ENCODE assay signal across 18 cellular contexts in the genomic region with DNA sequence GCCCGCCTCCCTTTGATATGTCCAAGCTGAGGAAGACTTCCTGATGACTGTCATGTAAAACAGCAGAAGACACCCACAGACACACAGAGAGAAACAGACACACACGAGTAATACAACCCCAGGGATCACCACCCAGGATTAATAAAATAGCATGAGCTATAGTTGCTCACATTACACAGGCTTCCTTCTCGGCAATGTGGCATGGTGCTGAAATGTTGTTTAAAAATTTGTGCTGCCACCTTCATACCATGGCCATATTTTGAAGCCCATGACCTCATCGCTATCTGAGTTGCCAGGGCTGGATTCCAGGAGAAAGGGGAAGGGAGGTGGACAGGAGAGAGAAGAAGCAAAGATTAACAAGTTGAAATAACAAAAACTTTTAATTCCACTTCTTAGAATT.
A peak's percentile ranks its signal among the peaks of the same experiment; 100 is the strongest.
DNase-seq lines count a peak whose midpoint lies in the region; ATAC-seq and TF ChIP-seq lines count a peak whose summit lies in the region.
"Had no signal": no experiment of that assay in that cellular context is flagged by ENCODE, and none has a peak within 500 bp of the region (broad histone marks: within the 10 kb centered on the region; RNA-seq: fewer than 3 reads in every experiment).

No MANE protein-coding gene starts in this region.

- peak overlapping the region; percentile 93 for H3K27ac ChIP-seq in right cardiac atrium (ENCODE audit: low read length)
- H3K27ac ChIP-seq in skeletal muscle tissue (ENCODE audit: low read depth, low read length), result peak overlapping the region; percentile 86

- peak overlapping the region in 2 of 3 donors; percentile 66 to 67 for H3K9ac ChIP-seq in skeletal muscle tissue (ENCODE audit: low read depth in 1 of 3, low read length in 3 of 3)

- H3K36me3 Mint-ChIP-seq in HFFc6 (ENCODE audit: low read depth), result no peaks in the 10 kb centered on the region

- no peaks in the 10 kb centered on the region for H3K27me3 Mint-ChIP-seq in HFFc6 (ENCODE audit: insufficient read depth)

- H3K4me3 Mint-ChIP-seq in HFFc6, result no peak overlapping the region
- H3K4me3 Mint-ChIP-seq: activated naive CD8-positive, alpha-beta T cell treated with anti-CD3 and anti-CD28 coated beads, Interleukin-2, amount 50 U/mL, for 24 hours; CD8-positive, alpha-beta memory T cell; stimulated activated naive CD8-positive, alpha-beta T cell treated with anti-CD3 and anti-CD28 coated beads, Interleukin-15, Interleukin-2, amounts not matched to agents 100 ng/mL and 50 ng/mL, for 24 hours had no signal

- intact Hi-C loops in right cardiac atrium (cut with DNase I), result no loop called here

- peaks cover 60% of the 10 kb centered on the region for H3K4me1 Mint-ChIP-seq in HFFc6 (ENCODE audit: low read depth)
- H3K4me1 Mint-ChIP-seq: activated naive CD8-positive, alpha-beta T cell treated with anti-CD3 and anti-CD28 coated beads, Interleukin-2, amount 50 U/mL, for 24 hours; CD8-positive, alpha-beta memory T cell had no signal

- TF ChIP-seq CTCF in HFFc6 (IDR thresholded peaks at IDR 0.05), result no peak

- H3K4me3 ChIP-seq in right cardiac atrium (ENCODE audit: low read length) (no peak overlapping the region), skeletal muscle tissue (ENCODE audit: low read length in 3 of 3) (peak overlapping the region; percentile 6 to 30 (median 29))
- H3K4me3 ChIP-seq: K562 had no signal

- no peaks in the 10 kb centered on the region for H3K9me3 Mint-ChIP-seq in HFFc6
- H3K9me3 Mint-ChIP-seq: activated naive CD8-positive, alpha-beta T cell treated with anti-CD3 and anti-CD28 coated beads, Interleukin-2, amount 50 U/mL, for 24 hours; CD8-positive, alpha-beta memory T cell; stimulated activated naive CD8-positive, alpha-beta T cell treated with anti-CD3 and anti-CD28 coated beads, Interleukin-15, Interleukin-2, amounts not matched to agents 100 ng/mL and 50 ng/mL, for 24 hours had no signal

- no peaks in the 10 kb centered on the region for H3K36me3 ChIP-seq in skeletal muscle tissue (ENCODE audit: control insufficient read depth in 3 of 3, insufficient read depth in 3 of 3, low read length in 3 of 3)

- WGBS in right cardiac atrium, result 44% methylated on average over 4 of the region's 4 CpGs

- H3K4me1 ChIP-seq in right cardiac atrium (ENCODE audit: control insufficient read depth, insufficient read depth, low read length) (peaks cover 5% of the 10 kb centered on the region), skeletal muscle tissue (ENCODE audit: control insufficient read depth in 3 of 3, insufficient read depth in 3 of 3, low read length in 3 of 3) (peaks cover 9 to 34% (median 24%) of the 10 kb centered on the region in 3 donors)

- H3K9me3 ChIP-seq in right cardiac atrium (ENCODE audit: control insufficient read depth, low read length), result no peaks in the 10 kb centered on the region
- H3K9me3 ChIP-seq in skeletal muscle tissue (ENCODE audit: control insufficient read depth in 3 of 3, low read length in 3 of 3), result no peaks in the 10 kb centered on the region

- no peaks in the 10 kb centered on the region for H3K27me3 ChIP-seq in right cardiac atrium (ENCODE audit: control insufficient read depth, insufficient read depth)
- no peaks in the 10 kb centered on the region for H3K27me3 ChIP-seq in skeletal muscle tissue (ENCODE audit: control insufficient read depth in 3 of 3, insufficient read depth in 3 of 3, low read length in 3 of 3)

- ATAC-seq in right cardiac atrium, result peak; percentile 59 to 87
- no peak for ATAC-seq in GM19455 (IDR thresholded peaks at IDR 0.05; ENCODE audit: unreplicated experiment)
- ATAC-seq: activated naive CD8-positive, alpha-beta T cell treated with anti-CD3 and anti-CD28 coated beads, Interleukin-2, amount 50 U/mL, for 24 hours; K562 had no signal

- no peak for DNase-seq in HFFc6
- DNase-seq in dedifferentiated amniotic fluid mesenchymal stem cell (ENCODE audit: extremely low spot score), result peak; percentile 20
- DNase-seq in right cardiac atrium, result peak in 1 of 3 donors; percentile 57
- DNase-seq in activated CD8-positive, alpha-beta memory T cell treated with anti-CD3 and anti-CD28 coated beads, Interleukin-2, amount 50 U/mL, for 48 hours, result no peak
- no peak for DNase-seq in activated naive CD4-positive, alpha-beta T cell treated with Interleukin-2 at 50 U/mL for 16 hours
- DNase-seq in DMS53 (lab: John Stamatoyannopoulos, UW), result no peak
- DNase-seq: activated CD4-positive, alpha-beta T cell treated with anti-CD3 and anti-CD28 coated beads for 1 hour; activated naive CD8-positive, alpha-beta T cell treated with anti-CD3 and anti-CD28 coated beads, Interleukin-2, amount 50 U/mL, for 24 hours; CD8-positive, alpha-beta memory T cell; effector CD8-positive, alpha-beta T cell; kidney glomerular epithelial cell; NCI-H1092 treated with DMSO at 0.1 percent for 48 hours; stimulated activated CD4-positive, alpha-beta T cell treated with anti-CD3 and anti-CD28 coated beads, Interleukin-2, amount 100 ng/mL, for 24 hours; T-helper 9 cell had no signal

- H3K27ac Mint-ChIP-seq in HFFc6, result peak overlapping the region; percentile 9; the same call in 1 of the 2 replicates
- H3K27ac Mint-ChIP-seq: activated naive CD8-positive, alpha-beta T cell treated with anti-CD3 and anti-CD28 coated beads, Interleukin-2, amount 50 U/mL, for 24 hours; CD8-positive, alpha-beta memory T cell; stimulated activated naive CD8-positive, alpha-beta T cell treated with anti-CD3 and anti-CD28 coated beads, Interleukin-15, Interleukin-2, amounts not matched to agents 100 ng/mL and 50 ng/mL, for 24 hours had no signal
